In the genomic region with DNA sequence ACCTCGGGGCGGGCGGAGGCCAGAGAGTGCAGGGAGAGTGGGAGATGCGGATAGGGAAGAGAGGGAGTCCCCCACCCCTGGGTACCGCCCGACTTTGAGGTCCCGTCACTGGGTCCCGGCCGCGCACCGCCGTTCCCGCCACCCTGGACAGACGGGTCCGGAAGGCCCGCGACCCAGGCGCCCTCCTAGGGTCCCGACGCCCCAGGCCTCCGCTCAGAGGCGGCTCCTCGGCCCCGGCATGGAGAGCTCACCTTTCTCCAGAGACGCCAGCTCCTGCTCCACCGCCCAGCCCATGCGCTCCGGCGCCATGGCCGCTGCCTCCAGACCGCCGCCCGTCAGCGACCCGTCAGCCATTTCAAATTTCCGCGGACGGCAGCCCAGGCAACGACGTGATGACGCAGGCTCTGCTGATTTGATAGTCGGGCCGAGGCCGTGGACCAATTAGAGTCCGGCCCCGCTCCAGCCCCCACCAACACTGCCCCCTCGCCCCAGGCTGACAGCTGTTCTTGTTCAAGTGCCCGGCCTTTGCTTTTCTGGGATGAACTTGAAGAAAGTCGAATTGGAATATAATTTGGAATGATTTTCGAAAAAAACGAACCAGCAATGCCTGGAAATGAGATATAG, we compare ENCODE assay signal across 8 cellular contexts. TPM values are rescaled to one million over a fixed set of nuclear protein-coding genes. Genes with fewer than 3 reads are reported as not detected.
DNase-seq lines count a peak whose midpoint lies in the region; ATAC-seq, FAIRE-seq and TF ChIP-seq lines count a peak whose summit lies in the region.

A gene with protein sequence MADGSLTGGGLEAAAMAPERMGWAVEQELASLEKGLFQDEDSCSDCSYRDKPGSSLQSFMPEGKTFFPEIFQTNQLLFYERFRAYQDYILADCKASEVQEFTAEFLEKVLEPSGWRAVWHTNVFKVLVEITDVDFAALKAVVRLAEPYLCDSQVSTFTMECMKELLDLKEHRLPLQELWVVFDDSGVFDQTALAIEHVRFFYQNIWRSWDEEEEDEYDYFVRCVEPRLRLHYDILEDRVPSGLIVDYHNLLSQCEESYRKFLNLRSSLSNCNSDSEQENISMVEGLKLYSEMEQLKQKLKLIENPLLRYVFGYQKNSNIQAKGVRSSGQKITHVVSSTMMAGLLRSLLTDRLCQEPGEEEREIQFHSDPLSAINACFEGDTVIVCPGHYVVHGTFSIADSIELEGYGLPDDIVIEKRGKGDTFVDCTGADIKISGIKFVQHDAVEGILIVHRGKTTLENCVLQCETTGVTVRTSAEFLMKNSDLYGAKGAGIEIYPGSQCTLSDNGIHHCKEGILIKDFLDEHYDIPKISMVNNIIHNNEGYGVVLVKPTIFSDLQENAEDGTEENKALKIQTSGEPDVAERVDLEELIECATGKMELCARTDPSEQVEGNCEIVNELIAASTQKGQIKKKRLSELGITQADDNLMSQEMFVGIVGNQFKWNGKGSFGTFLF (minus strand): TSS at position 374 of the 624 bp plus-strand sequence. CDS start 20 bp downstream, at position 354.

- peaks cover 38% of the 10 kb centered on the region for H3K4me1 Mint-ChIP-seq in activated naive CD4-positive, alpha-beta T cell treated with anti-CD3 and anti-CD28 coated beads, Interleukin-2, amount 10 ng/mL, durations not matched to agents 7 days and 5 days

- CTCF ChIA-PET in activated naive CD4-positive, alpha-beta T cell treated with anti-CD3 and anti-CD28 coated beads, Interleukin-2, amount 10 ng/mL, durations not matched to agents 7 days and 5 days (lab: Charles Lee): interaction anchor here (0.9 to 1.2 kb wide), 2 partner anchors 61 to 309 kb away, joined by 3 read pairs; no protein-coding TSS in a partner anchor

- H3K4me3 Mint-ChIP-seq in activated naive CD4-positive, alpha-beta T cell treated with anti-CD3 and anti-CD28 coated beads, Interleukin-2, amount 10 ng/mL, durations not matched to agents 7 days and 5 days: peak within 1 kb of the TSS; percentile 86

- no peak for FAIRE-seq in pancreas (lab: Jason Lieb, UNC)

- no peaks in the 10 kb centered on the region for H3K9me2 ChIP-seq in MM.1S (replicated peaks; ENCODE audit: insufficient read depth, low read length)

- intact Hi-C loops in head of caudate nucleus (cut with DNase I) (no loop called here), pancreas (cut with DNase I) (no loop called here), tibial artery (cut with DNase I; ENCODE audit: low total_unique reads) (no loop called here)

- ATAC-seq in pancreas: peak; percentile 88 to 93 (median 92)

- H3K27me3 Mint-ChIP-seq in activated naive CD4-positive, alpha-beta T cell treated with anti-CD3 and anti-CD28 coated beads, Interleukin-2, amount 10 ng/mL, durations not matched to agents 7 days and 5 days: no peaks in the 10 kb centered on the region

- DNase-seq in GM04503 (ENCODE audit: low read depth) (peak; percentile 42), HCEC 1CT (peak; percentile 87), MM.1S (peak; percentile 92), SK-N-DZ (ENCODE audit: low spot score) (peak; percentile 88), head of caudate nucleus (peak; percentile 71 to 94 (median 87)), pancreas (peak; percentile 66 to 87 (median 76)), tibial artery (peak; percentile 85 to 86)
- peak; percentile 91 for DNase-seq in activated naive CD4-positive, alpha-beta T cell treated with anti-CD3 and anti-CD28 coated beads, Interleukin-2, amount 10 ng/mL, durations not matched to agents 7 days and 5 days

- no peaks in the 10 kb centered on the region for H3K9me3 Mint-ChIP-seq in activated naive CD4-positive, alpha-beta T cell treated with anti-CD3 and anti-CD28 coated beads, Interleukin-2, amount 10 ng/mL, durations not matched to agents 7 days and 5 days

- H3K4me3 ChIP-seq in MM.1S (ENCODE audit: low read length): peak within 1 kb of the TSS; percentile 97
- H3K4me3 ChIP-seq in pancreas: peak within 1 kb of the TSS; percentile 30 to 74 (median 38)
- peak within 1 kb of the TSS; percentile 44 to 63 for H3K4me3 ChIP-seq in tibial artery

- peak within 1 kb of the TSS; percentile 68 for H3K4me2 ChIP-seq in MM.1S (ENCODE audit: low read depth, low read length)

- no peaks in the 10 kb centered on the region for H4K20me1 ChIP-seq in MM.1S (ENCODE audit: insufficient read depth, low read length)

- peaks cover 7% of the 10 kb centered on the region for H3F3A ChIP-seq in MM.1S (ENCODE audit: insufficient read depth, low read length)

- H2AFZ ChIP-seq in MM.1S (ENCODE audit: low read length): peak within 1 kb of the TSS; percentile 73

- peak within 1 kb of the TSS; percentile 93 for H3K9ac ChIP-seq in MM.1S (ENCODE audit: low read length)

- H3K27ac Mint-ChIP-seq in activated naive CD4-positive, alpha-beta T cell treated with anti-CD3 and anti-CD28 coated beads, Interleukin-2, amount 10 ng/mL, durations not matched to agents 7 days and 5 days: peak within 1 kb of the TSS; percentile 92

- H3K27me3 ChIP-seq in MM.1S (replicated peaks; ENCODE audit: insufficient read depth, low read length) (no peaks in the 10 kb centered on the region), pancreas (no peaks in the 10 kb centered on the region), tibial artery (no peaks in the 10 kb centered on the region)

- peaks cover 4% of the 10 kb centered on the region; the same call in 1 of the 2 replicates for H3K36me3 ChIP-seq in MM.1S (replicated peaks; ENCODE audit: insufficient read depth, low read length)
- H3K36me3 ChIP-seq in pancreas: no peaks in the 10 kb centered on the region
- H3K36me3 ChIP-seq in tibial artery: no peaks in the 10 kb centered on the region

- 1% methylated on average over 48 to 51 of the region's 51 CpGs for WGBS in pancreas, 2 donors

- H3K9me3 ChIP-seq in MM.1S (replicated peaks; ENCODE audit: insufficient read depth, low read length): no peaks in the 10 kb centered on the region
- H3K9me3 ChIP-seq in pancreas: no peaks in the 10 kb centered on the region
- no peaks in the 10 kb centered on the region for H3K9me3 ChIP-seq in tibial artery

- H3K4me1 ChIP-seq in MM.1S (ENCODE audit: low read length) (peaks cover 7% of the 10 kb centered on the region), pancreas (peaks cover 0 to 3% (median 0%) of the 10 kb centered on the region in 3 donors), tibial artery (peaks cover 0 to 16% (median 11%) of the 10 kb centered on the region in 4 donors)

- TF ChIP-seq CTCF in MM.1S (IDR thresholded peaks at IDR 0.05; ENCODE audit: low read length) (no peak), pancreas (IDR thresholded peaks at IDR 0.05) (no peak), tibial artery (IDR thresholded peaks at IDR 0.05) (no peak)

- peaks cover 55% of the 10 kb centered on the region for H3K79me2 ChIP-seq in MM.1S (ENCODE audit: low read length)

- H3K27ac ChIP-seq in MM.1S (ENCODE audit: low read length): peak within 1 kb of the TSS; percentile 84
- no peak within 1 kb of the TSS for H3K27ac ChIP-seq in pancreas
- no peak within 1 kb of the TSS for H3K27ac ChIP-seq in tibial artery

- H3K36me3 Mint-ChIP-seq in activated naive CD4-positive, alpha-beta T cell treated with anti-CD3 and anti-CD28 coated beads, Interleukin-2, amount 10 ng/mL, durations not matched to agents 7 days and 5 days: peaks cover 27% of the 10 kb centered on the region

RNA-seq across cellular contexts. Expression of the gene that starts here (rescaled TPM):
- 9.7 and 11.4 TPM in 2 replicates for polyA plus RNA-seq in SK-N-DZ (2014; cell fraction: cytosol; rRNA removed)
- polyA plus RNA-seq in SK-N-DZ (2014; cell fraction: nucleus; rRNA removed): 5.0 and 14.0 TPM in 2 replicates
- total RNA-seq in pancreas: under 1 TPM in 5 of 6 donors, not detected in 1; 0.41 to 0.86 (median 0.49) TPM
- polyA plus RNA-seq in pancreas: under 1 TPM; 0.04 to 0.35 TPM

Comparison
In these comparisons a context has a peak if more than half of its experiments do, and no peak if none do; other contexts are left out.
1. Peak in DNase-seq, ATAC-seq and H3K4me3 ChIP-seq in pancreas; RNA of the gene not detected or under 1 TPM.
2. DNase-seq: peak in every context shown above with its lines; median percentile 92 in MM.1S; 91 in activated naive CD4-positive, alpha-beta T cell treated with anti-CD3 and anti-CD28 coated beads, Interleukin-2, amount 10 ng/mL, durations not matched to agents 7 days and 5 days; 88 in SK-N-DZ; 87 in HCEC 1CT; 87 in head of caudate nucleus; 86 in tibial artery; 76 in pancreas; 42 in GM04503.
3. H3K4me3 ChIP-seq: peak in every context shown above with its lines; median percentile 97 in MM.1S; 54 in tibial artery; 38 in pancreas.